14 cellular contexts compared by ENCODE assay signal in genomic region chr10:61870521-61870895, GRCh38.
"Had no signal": no experiment of that assay in that cellular context is flagged by ENCODE, and none has a peak within 500 bp of the region (broad histone marks: within the 10 kb centered on the region; RNA-seq: fewer than 3 reads in every experiment).

No MANE protein-coding gene starts in this region.

- H3K27me3 Mint-ChIP-seq: activated CD8-positive, alpha-beta memory T cell treated with anti-CD3 and anti-CD28 coated beads, Interleukin-2, amount 10 ng/mL, durations not matched to agents 7 days and 5 days; activated naive CD8-positive, alpha-beta T cell had no signal

- H3K4me3 Mint-ChIP-seq: activated CD8-positive, alpha-beta memory T cell treated with anti-CD3 and anti-CD28 coated beads, Interleukin-2, amount 10 ng/mL, durations not matched to agents 7 days and 5 days; activated naive CD8-positive, alpha-beta T cell; T-helper 17 cell had no signal

- DNase-seq: activated CD4-positive, alpha-beta T cell treated with anti-CD3 and anti-CD28 coated beads, Interleukin-2, amount 50 U/mL, for 48 hours; activated CD8-positive, alpha-beta memory T cell treated with anti-CD3 and anti-CD28 coated beads, Interleukin-2, amount 10 ng/mL, durations not matched to agents 7 days and 5 days; amniotic stem cell; foreskin keratinocyte; glutamatergic neuron; hypothalamus; lower lobe of right lung; psoas muscle; right cardiac atrium; stimulated activated CD4-positive, alpha-beta T cell treated with anti-CD3 and anti-CD28 coated beads, Interleukin-4, amount 100 ng/mL, for 4 hours; stimulated activated naive CD4-positive, alpha-beta T cell; T-helper 17 cell; tibial artery had no signal

- H3K27ac ChIP-seq: foreskin keratinocyte, lower lobe of right lung, psoas muscle had no signal

- H3K27ac Mint-ChIP-seq: activated CD8-positive, alpha-beta memory T cell treated with anti-CD3 and anti-CD28 coated beads, Interleukin-2, amount 10 ng/mL, durations not matched to agents 7 days and 5 days; activated naive CD8-positive, alpha-beta T cell; T-helper 17 cell had no signal

- H3K36me3 ChIP-seq: lower lobe of right lung, tibial artery had no signal

- ATAC-seq: activated CD8-positive, alpha-beta memory T cell treated with anti-CD3 and anti-CD28 coated beads, Interleukin-2, amount 10 ng/mL, durations not matched to agents 7 days and 5 days; foreskin keratinocyte; lower lobe of right lung; psoas muscle; right cardiac atrium; T-helper 17 cell had no signal

- H3K36me3 Mint-ChIP-seq: activated CD8-positive, alpha-beta memory T cell treated with anti-CD3 and anti-CD28 coated beads, Interleukin-2, amount 10 ng/mL, durations not matched to agents 7 days and 5 days; activated naive CD8-positive, alpha-beta T cell had no signal

- H3K4me1 ChIP-seq: foreskin keratinocyte had no signal

- H3K4me3 ChIP-seq: lower lobe of right lung, psoas muscle, tibial artery had no signal

- H3K9me3 ChIP-seq: lower lobe of right lung, psoas muscle, tibial artery had no signal

- H3K27me3 ChIP-seq: foreskin keratinocyte, tibial artery had no signal

- H3K4me1 Mint-ChIP-seq: T-helper 17 cell had no signal
